ENCODE assay signal across 9 cellular contexts in genomic region chr3:149657458-149657795, GRCh38. TPM values are rescaled to one million over a fixed set of nuclear protein-coding genes. Genes with fewer than 3 reads are reported as not detected.
DNase-seq lines count a peak whose midpoint lies in the region; ATAC-seq and TF ChIP-seq lines count a peak whose summit lies in the region.
"Had no signal": no experiment of that assay in that cellular context is flagged by ENCODE, and none has a peak within 500 bp of the region (broad histone marks: within the 10 kb centered on the region; RNA-seq: fewer than 3 reads in every experiment).

No MANE protein-coding gene starts in this region.

- DNase-seq in Caco-2 = peak; percentile 44
- DNase-seq in activated naive CD8-positive, alpha-beta T cell treated with anti-CD3 and anti-CD28 coated beads, Interleukin-2, amount 10 ng/mL, durations not matched to agents 7 days and 5 days = no peak
- peak in 1 of 3 donors; percentile 85 for DNase-seq in right cardiac atrium
- peak; percentile 37 to 63 for DNase-seq in gastrocnemius medialis

- TF ChIP-seq POLR2A in gastrocnemius medialis (IDR thresholded peaks at IDR 0.05) = no peak

- ATAC-seq in HG03135 (IDR thresholded peaks at IDR 0.05; ENCODE audit: unreplicated experiment) (peak; percentile 40), right cardiac atrium (peak; percentile 52 to 60), gastrocnemius medialis (peak; percentile 53 to 58), GM18909 (IDR thresholded peaks at IDR 0.05; ENCODE audit: poor library complexity, unreplicated experiment) (no peak), HG02759 (IDR thresholded peaks at IDR 0.05; ENCODE audit: unreplicated experiment) (no peak), GM21381 (IDR thresholded peaks at IDR 0.05; ENCODE audit: unreplicated experiment) (no peak)
- ATAC-seq in activated naive CD8-positive, alpha-beta T cell treated with anti-CD3 and anti-CD28 coated beads, Interleukin-2, amount 10 ng/mL, durations not matched to agents 7 days and 5 days (ENCODE audit: low read depth) = peak; percentile 74
- ATAC-seq: K562 had no signal

- H3K27ac Mint-ChIP-seq in Caco-2 (ENCODE audit: unreplicated experiment) = peak overlapping the region; percentile 87
- no peak overlapping the region for H3K27ac Mint-ChIP-seq in activated naive CD8-positive, alpha-beta T cell treated with anti-CD3 and anti-CD28 coated beads, Interleukin-2, amount 10 ng/mL, durations not matched to agents 7 days and 5 days

- H3K4me1 Mint-ChIP-seq in Caco-2 (ENCODE audit: low read depth, unreplicated experiment) = peaks cover 10% of the 10 kb centered on the region
- H3K4me1 Mint-ChIP-seq in activated naive CD8-positive, alpha-beta T cell treated with anti-CD3 and anti-CD28 coated beads, Interleukin-2, amount 10 ng/mL, durations not matched to agents 7 days and 5 days = peaks cover 12% of the 10 kb centered on the region

- in situ Hi-C loops in gastrocnemius medialis (cut with MboI; ENCODE audit: low sequenced_read_pairs in 4 of 4) = loop anchor here in 1 of 4 donors (10.0 kb wide), 1 partner anchor 63 kb away; no protein-coding TSS in a partner anchor

- under 1% methylated on average over 21 of the region's 21 CpGs for whole genome bisulfite sequencing in right cardiac atrium

- H3K9me3 ChIP-seq in Caco-2 (no peaks in the 10 kb centered on the region), right cardiac atrium (ENCODE audit: control insufficient read depth, low read length) (no peaks in the 10 kb centered on the region), gastrocnemius medialis (no peaks in the 10 kb centered on the region)

- H3K4me3 Mint-ChIP-seq in Caco-2 (ENCODE audit: unreplicated experiment) = peak overlapping the region; percentile 78
- H3K4me3 Mint-ChIP-seq in activated naive CD8-positive, alpha-beta T cell treated with anti-CD3 and anti-CD28 coated beads, Interleukin-2, amount 10 ng/mL, durations not matched to agents 7 days and 5 days = peak overlapping the region; percentile 89

- H3K27me3 ChIP-seq in Caco-2 (replicated peaks; ENCODE audit: control insufficient read depth, insufficient read depth, low read length) (no peaks in the 10 kb centered on the region; the same call in 1 of the 2 replicates), right cardiac atrium (ENCODE audit: control insufficient read depth, insufficient read depth) (no peaks in the 10 kb centered on the region), gastrocnemius medialis (no peaks in the 10 kb centered on the region)

- H3K4me1 ChIP-seq in Caco-2 (peaks cover 10% of the 10 kb centered on the region), right cardiac atrium (ENCODE audit: control insufficient read depth, insufficient read depth, low read length) (no peaks in the 10 kb centered on the region), gastrocnemius medialis (peaks cover 36 to 38% of the 10 kb centered on the region in 2 donors)

- H3K9me3 Mint-ChIP-seq in Caco-2 (ENCODE audit: unreplicated experiment) = no peaks in the 10 kb centered on the region
- no peaks in the 10 kb centered on the region for H3K9me3 Mint-ChIP-seq in activated naive CD8-positive, alpha-beta T cell treated with anti-CD3 and anti-CD28 coated beads, Interleukin-2, amount 10 ng/mL, durations not matched to agents 7 days and 5 days

- TF ChIP-seq CTCF in Caco-2 (IDR thresholded peaks at IDR 0.05; ENCODE audit: insufficient read depth in 1 of 2, low read depth in 1 of 2, low read length in 1 of 2, severe bottlenecking in 1 of 2, unreplicated experiment in 1 of 2) (no peak), gastrocnemius medialis (IDR thresholded peaks at IDR 0.05 in 4 of 5, conservative IDR thresholded peaks at IDR 0.05 in 1 of 5) (no peak)

- H3K4me3 ChIP-seq in Caco-2 (ENCODE audit: low read depth, low read length) (peak overlapping the region; percentile 37), right cardiac atrium (ENCODE audit: low read length) (peak overlapping the region; percentile 48), gastrocnemius medialis (peak overlapping the region; percentile 75 to 93 (median 86))
- H3K4me3 ChIP-seq: K562 had no signal

- H3K36me3 ChIP-seq in Caco-2 (ENCODE audit: control insufficient read depth, insufficient read depth, low read length) = peaks cover 1% of the 10 kb centered on the region; the same call in 1 of the 2 replicates
- H3K36me3 ChIP-seq in gastrocnemius medialis = no peaks in the 10 kb centered on the region

- CTCF ChIA-PET in Caco-2 (lab: Charles Lee) = interaction anchor here (0.7 to 1.1 kb wide), 3 partner anchors 48 to 330 kb away, joined by 3 to 4 read pairs (median 3); no protein-coding TSS in a partner anchor

- POLR2A ChIA-PET in Caco-2 (lab: Charles Lee) = interaction anchor here (0.5 to 1.0 kb wide), 4 partner anchors 10 to 15 kb away, joined by 4 to 6 read pairs (median 5); no protein-coding TSS in a partner anchor
- POLR2A ChIA-PET in activated naive CD8-positive, alpha-beta T cell treated with anti-CD3 and anti-CD28 coated beads, Interleukin-2, amount 10 ng/mL, durations not matched to agents 7 days and 5 days (lab: Charles Lee) = interaction anchor here (0.9 kb wide), 1 partner anchor 95 kb away, joined by 3 read pairs; the partner anchor contains the start of gene COMMD2

- H3K27me3 Mint-ChIP-seq in Caco-2 (ENCODE audit: insufficient read depth, unreplicated experiment) = no peaks in the 10 kb centered on the region
- H3K27me3 Mint-ChIP-seq in activated naive CD8-positive, alpha-beta T cell treated with anti-CD3 and anti-CD28 coated beads, Interleukin-2, amount 10 ng/mL, durations not matched to agents 7 days and 5 days = peaks cover 63% of the 10 kb centered on the region

- H3K27ac ChIP-seq in right cardiac atrium (ENCODE audit: low read length) = peak overlapping the region; percentile 84
- peak overlapping the region; percentile 93 to 96 (median 96) for H3K27ac ChIP-seq in gastrocnemius medialis

- H3K36me3 Mint-ChIP-seq in Caco-2 (ENCODE audit: insufficient read depth, unreplicated experiment) = peaks cover 12% of the 10 kb centered on the region
- H3K36me3 Mint-ChIP-seq in activated naive CD8-positive, alpha-beta T cell treated with anti-CD3 and anti-CD28 coated beads, Interleukin-2, amount 10 ng/mL, durations not matched to agents 7 days and 5 days = no peaks in the 10 kb centered on the region

- no TSS peak for BruUV-seq in Caco-2 (replicated peaks; lab: Mats Ljungman, UMichigan)

- intact Hi-C loops in Caco-2 (cut with micrococcal nuclease; ENCODE audit: unreplicated experiment) (loop anchor here (5.0 kb wide), 1 partner anchor 125 kb away; no protein-coding TSS in a partner anchor), right cardiac atrium (cut with DNase I) (loop anchor here in 3 of 4 donors (5.0 to 10.0 kb wide), 4 partner anchors 83 to 125 kb away; no protein-coding TSS in a partner anchor), gastrocnemius medialis (cut with DNase I; ENCODE audit: low total_unique reads) (loop anchor here (1.0 to 5.0 kb wide), 7 partner anchors 40 to 750 kb away; partner anchors contain the start of genes COMMD2, RNF13 and TSC22D2)

RNA-seq across cellular contexts. Expression of gene WWTR1, which starts 0.4 kb away (rescaled TPM):
- total RNA-seq in Caco-2 (2022) = 16.2 and 19.1 TPM in 2 replicates
- total RNA-seq in activated naive CD8-positive, alpha-beta T cell treated with anti-CD3 and anti-CD28 coated beads, Interleukin-2, amount 10 ng/mL, durations not matched to agents 7 days and 5 days = under 1 TPM; 0.55 to 0.79 TPM
- 10 to 100 TPM; 48.2 to 99.2 (median 56.9) TPM for total RNA-seq in right cardiac atrium
- polyA plus RNA-seq in right cardiac atrium = 23.0 TPM
- 10 to 100 TPM; 11.3 to 30.7 (median 17.6) TPM for total RNA-seq in gastrocnemius medialis

Comparison
In these comparisons a context has a peak if more than half of its experiments do, and no peak if none do; other contexts are left out.
1. ATAC-seq: peak in HG03135 (single experiment), activated naive CD8-positive, alpha-beta T cell treated with anti-CD3 and anti-CD28 coated beads, Interleukin-2, amount 10 ng/mL, durations not matched to agents 7 days and 5 days (single experiment), right cardiac atrium (2 of 2) and gastrocnemius medialis (2 of 2); none in GM18909 (single experiment), HG02759 (single experiment) and GM21381 (single experiment).
2. Peak in every context shown above with its lines, with median percentiles within 50 percentile points of each other: H3K4me3 ChIP-seq.